In the genomic region with DNA sequence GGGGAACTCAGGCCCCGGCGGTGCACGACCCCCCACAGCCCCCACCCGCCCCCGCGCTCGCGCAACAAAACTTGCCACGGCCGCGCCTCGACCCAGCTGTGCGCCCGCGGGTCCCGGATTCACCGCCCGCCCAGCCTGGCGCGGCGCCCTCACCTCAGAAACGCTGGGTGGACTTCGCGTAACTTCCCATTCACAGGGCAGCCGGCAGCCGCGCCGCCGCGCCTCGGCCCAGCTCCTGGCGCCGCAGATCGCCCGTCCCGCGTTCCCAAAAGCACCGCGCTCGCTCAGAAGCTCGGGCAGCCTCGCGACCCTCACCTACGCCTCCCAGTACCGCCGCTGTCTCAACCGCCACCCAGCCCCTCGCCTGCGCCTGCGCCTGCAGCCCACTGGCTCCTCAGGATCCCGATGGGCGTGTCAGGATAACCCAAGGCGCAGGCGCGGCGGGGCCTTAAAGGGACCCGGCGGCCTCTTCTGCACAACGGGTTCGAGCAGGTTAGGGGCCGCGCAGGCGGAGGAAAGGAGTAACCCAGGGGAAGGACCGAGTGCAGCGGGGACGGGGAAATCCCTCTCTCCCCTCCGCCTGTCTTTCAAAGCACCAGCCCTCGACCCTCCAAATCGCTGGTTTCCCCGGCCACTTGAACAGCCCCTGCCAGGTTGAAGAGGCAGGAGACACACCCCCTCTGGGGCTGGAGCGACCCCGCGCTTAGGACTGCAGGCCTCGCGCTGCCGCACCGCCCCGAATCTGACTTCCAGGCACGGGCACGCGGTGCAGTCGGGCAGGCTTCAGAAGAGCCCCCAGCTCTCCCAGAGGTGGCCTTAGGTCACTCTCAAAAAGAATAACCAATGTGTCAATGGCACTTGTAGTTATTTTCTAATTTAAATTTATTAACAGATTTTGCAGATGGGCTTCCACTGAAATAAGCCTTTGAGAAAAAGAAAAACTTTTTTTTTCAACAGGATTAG, we compare ENCODE assay signal across 8 cellular contexts. TPM values are rescaled to one million over a fixed set of nuclear protein-coding genes. Genes with fewer than 3 reads are reported as not detected.
DNase-seq lines count a peak whose midpoint lies in the region; ATAC-seq and TF ChIP-seq lines count a peak whose summit lies in the region.

A gene (minus strand): TSS at position 380 of the 963 bp plus-strand sequence.

- no peak within 1 kb of the TSS for H3K4me3 Mint-ChIP-seq in T-helper 17 cell

- H3K36me3 ChIP-seq in ascending aorta: peaks cover 4 to 6% of the 10 kb centered on the region in 2 donors
- peaks cover 3% of the 10 kb centered on the region for H3K36me3 ChIP-seq in right atrium auricular region
- no peaks in the 10 kb centered on the region for H3K36me3 ChIP-seq in prostate gland
- H3K36me3 ChIP-seq in upper lobe of right lung: peaks cover 17% of the 10 kb centered on the region

- peak within 1 kb of the TSS; percentile 54 to 79 for H3K27ac ChIP-seq in ascending aorta
- peak within 1 kb of the TSS; percentile 80 to 84 for H3K27ac ChIP-seq in right atrium auricular region
- H3K27ac ChIP-seq in prostate gland: peak within 1 kb of the TSS; percentile 76
- H3K27ac ChIP-seq in upper lobe of right lung: peak within 1 kb of the TSS; percentile 21

- TF ChIP-seq POLR2A in prostate gland (IDR thresholded peaks at IDR 0.05): peak; percentile 100

- ATAC-seq in GM18498 (IDR thresholded peaks at IDR 0.05; ENCODE audit: unreplicated experiment) (peak; percentile 92), HG02885 (IDR thresholded peaks at IDR 0.05; ENCODE audit: poor library complexity, unreplicated experiment) (peak; percentile 89), T-helper 17 cell (peak; percentile 95), upper lobe of right lung (peak; percentile 98)

- H3K27me3 ChIP-seq in ascending aorta (no peaks in the 10 kb centered on the region), right atrium auricular region (no peaks in the 10 kb centered on the region), prostate gland (replicated peaks; ENCODE audit: insufficient read depth) (no peaks in the 10 kb centered on the region), upper lobe of right lung (no peaks in the 10 kb centered on the region)

- DNase-seq in NCI-H146 treated with DMSO at 0.1 percent for 48 hours (lab: John Stamatoyannopoulos, UW; ENCODE audit: unreplicated experiment): peak; percentile 97
- DNase-seq in T-helper 17 cell: peak; percentile 78 to 81 (median 80)
- DNase-seq in ascending aorta (ENCODE audit: low spot score in 2 of 2): peak; percentile 89 to 100
- DNase-seq in right atrium auricular region (ENCODE audit: low spot score): peak; percentile 99
- peak; percentile 99 for DNase-seq in prostate gland (ENCODE audit: low spot score)
- DNase-seq in upper lobe of right lung: peak; percentile 98

- H3K4me1 ChIP-seq in ascending aorta: peaks cover 3 to 18% of the 10 kb centered on the region in 2 donors
- H3K4me1 ChIP-seq in right atrium auricular region: peaks cover 0 to 23% of the 10 kb centered on the region in 2 donors
- H3K4me1 ChIP-seq in prostate gland (replicated peaks): no peaks in the 10 kb centered on the region
- peaks cover 16% of the 10 kb centered on the region for H3K4me1 ChIP-seq in upper lobe of right lung

- H3K4me3 ChIP-seq in ascending aorta: peak within 1 kb of the TSS; percentile 64 to 75
- H3K4me3 ChIP-seq in right atrium auricular region: peak within 1 kb of the TSS; percentile 54 to 65
- peak within 1 kb of the TSS; percentile 55 to 60 for H3K4me3 ChIP-seq in prostate gland
- peak within 1 kb of the TSS; percentile 65 for H3K4me3 ChIP-seq in upper lobe of right lung

- no peaks in the 10 kb centered on the region for H3K4me1 Mint-ChIP-seq in T-helper 17 cell

- TF ChIP-seq CTCF in ascending aorta (IDR thresholded peaks at IDR 0.05) (no peak), right atrium auricular region (IDR thresholded peaks at IDR 0.05) (peak; percentile 26 to 51), prostate gland (IDR thresholded peaks at IDR 0.05) (peak in 1 of 4 experiments; percentile 68), upper lobe of right lung (IDR thresholded peaks at IDR 0.05) (no peak)

- H3K27ac Mint-ChIP-seq in T-helper 17 cell: no peak within 1 kb of the TSS

- WGBS in prostate gland: under 1% methylated on average over 82 of the region's 82 CpGs

- H3K36me3 Mint-ChIP-seq in T-helper 17 cell (ENCODE audit: low read depth): no peaks in the 10 kb centered on the region

- no peaks in the 10 kb centered on the region for H3K27me3 Mint-ChIP-seq in T-helper 17 cell

- intact Hi-C loops in ascending aorta (cut with DNase I): loop anchor here (1.0 kb wide), 1 partner anchor 31 kb away; no protein-coding TSS in a partner anchor
- intact Hi-C loops in prostate gland (cut with DNase I): no loop called here
- intact Hi-C loops in upper lobe of right lung (cut with DNase I): no loop called here

- H3K9me3 ChIP-seq in T-helper 17 cell (ENCODE audit: control insufficient read depth, low read length, poor library complexity, severe bottlenecking): no peaks in the 10 kb centered on the region
- no peaks in the 10 kb centered on the region for H3K9me3 ChIP-seq in ascending aorta
- no peaks in the 10 kb centered on the region for H3K9me3 ChIP-seq in right atrium auricular region
- no peaks in the 10 kb centered on the region for H3K9me3 ChIP-seq in prostate gland
- H3K9me3 ChIP-seq in upper lobe of right lung: no peaks in the 10 kb centered on the region

RNA-seq across cellular contexts. Expression of the gene that starts here (rescaled TPM):
- total RNA-seq in T-helper 17 cell: 10 to 100 TPM in 1 of 2 donors, 1 to 10 TPM in 1; 9.7 to 17.6 TPM
- total RNA-seq in ascending aorta: 9.2 TPM
- total RNA-seq in right atrium auricular region: 10 to 100 TPM; 15.1 to 20.0 TPM
- total RNA-seq in prostate gland: 10 to 100 TPM; 29.9 to 58.6 TPM
- 31.2 TPM for total RNA-seq in upper lobe of right lung

Comparison
In these comparisons a context has a peak if more than half of its experiments do, and no peak if none do; other contexts are left out.
1. Peak in every context shown above with its lines: DNase-seq, ATAC-seq, H3K4me3 ChIP-seq and H3K27ac ChIP-seq.
2. H3K27ac ChIP-seq: peak in every context shown above with its lines; median percentile 82 in right atrium auricular region; 76 in prostate gland; 66 in ascending aorta; 21 in upper lobe of right lung.
3. CTCF ChIP-seq: peak in right atrium auricular region (2 of 2); none in ascending aorta (0 of 3) and upper lobe of right lung (single experiment).